In genomic region chr18:27652480-27653121, GRCh38 we compare ENCODE assay signal across 10 cellular contexts.
DNase-seq lines count a peak whose midpoint lies in the region; ATAC-seq and TF ChIP-seq lines count a peak whose summit lies in the region.
"Had no signal": no experiment of that assay in that cellular context is flagged by ENCODE, and none has a peak within 500 bp of the region (broad histone marks: within the 10 kb centered on the region; RNA-seq: fewer than 3 reads in every experiment).

No MANE protein-coding gene starts in this region.

- H3K9me3 ChIP-seq in heart right ventricle: no peaks in the 10 kb centered on the region

- 7 to 18% methylated on average over 2 of the region's 2 CpGs for WGBS in heart right ventricle, 2 donors

- intact Hi-C loops in heart right ventricle (cut with DNase I): loop anchor here in 1 of 10 donors (5.0 kb wide), 1 partner anchor 1595 kb away; no protein-coding TSS in a partner anchor

- DNase-seq in heart right ventricle: peak in 1 of 2 donors; percentile 10
- DNase-seq in NCI-H748 (lab: John Stamatoyannopoulos, UW; ENCODE audit: unreplicated experiment): no peak
- no peak for DNase-seq in RPMI8226
- no peak for DNase-seq in NCI-H187 treated with DMSO at 0.1 percent for 48 hours (lab: John Stamatoyannopoulos, UW)
- DNase-seq in brain microvascular endothelial cell: no peak
- DNase-seq: C1 segment of cervical spinal cord, NCI-H524 had no signal

- H3K4me3 ChIP-seq in heart right ventricle: no peak overlapping the region
- H3K4me3 ChIP-seq in brain microvascular endothelial cell (ENCODE audit: low read depth, low read length): no peak overlapping the region

- TF ChIP-seq CTCF in heart right ventricle (IDR thresholded peaks at IDR 0.05): no peak
- TF ChIP-seq CTCF in brain microvascular endothelial cell (IDR thresholded peaks at IDR 0.05; ENCODE audit: low read depth, low read length, missing control alignments): no peak

- in situ Hi-C loops in brain microvascular endothelial cell (cut with HindIII; ENCODE audit: low pct_ligation_motif_present, low sequenced_read_pairs): no loop called here

- peaks cover 0 to 6% (median 0%) of the 10 kb centered on the region in 9 donors for H3K4me1 ChIP-seq in heart right ventricle

- H3K27me3 ChIP-seq in heart right ventricle (no peaks in the 10 kb centered on the region), brain microvascular endothelial cell (replicated peaks) (no peaks in the 10 kb centered on the region)

- ATAC-seq in GM18517 (IDR thresholded peaks at IDR 0.05; ENCODE audit: unreplicated experiment) (peak; percentile 67), GM21786 (IDR thresholded peaks at IDR 0.05; ENCODE audit: unreplicated experiment) (peak; percentile 80), HG03469 (IDR thresholded peaks at IDR 0.05; ENCODE audit: unreplicated experiment) (peak; percentile 58), heart right ventricle (peak; percentile 79 to 98 (median 91))

- H3K36me3 ChIP-seq in heart right ventricle (no peaks in the 10 kb centered on the region), brain microvascular endothelial cell (replicated peaks) (no peaks in the 10 kb centered on the region)

- H3K27ac ChIP-seq in heart right ventricle (peak overlapping the region in 1 of 10 donors; percentile 7), brain microvascular endothelial cell (no peak overlapping the region)
